ENCODE assay signal across 9 cellular contexts in the genomic region with DNA sequence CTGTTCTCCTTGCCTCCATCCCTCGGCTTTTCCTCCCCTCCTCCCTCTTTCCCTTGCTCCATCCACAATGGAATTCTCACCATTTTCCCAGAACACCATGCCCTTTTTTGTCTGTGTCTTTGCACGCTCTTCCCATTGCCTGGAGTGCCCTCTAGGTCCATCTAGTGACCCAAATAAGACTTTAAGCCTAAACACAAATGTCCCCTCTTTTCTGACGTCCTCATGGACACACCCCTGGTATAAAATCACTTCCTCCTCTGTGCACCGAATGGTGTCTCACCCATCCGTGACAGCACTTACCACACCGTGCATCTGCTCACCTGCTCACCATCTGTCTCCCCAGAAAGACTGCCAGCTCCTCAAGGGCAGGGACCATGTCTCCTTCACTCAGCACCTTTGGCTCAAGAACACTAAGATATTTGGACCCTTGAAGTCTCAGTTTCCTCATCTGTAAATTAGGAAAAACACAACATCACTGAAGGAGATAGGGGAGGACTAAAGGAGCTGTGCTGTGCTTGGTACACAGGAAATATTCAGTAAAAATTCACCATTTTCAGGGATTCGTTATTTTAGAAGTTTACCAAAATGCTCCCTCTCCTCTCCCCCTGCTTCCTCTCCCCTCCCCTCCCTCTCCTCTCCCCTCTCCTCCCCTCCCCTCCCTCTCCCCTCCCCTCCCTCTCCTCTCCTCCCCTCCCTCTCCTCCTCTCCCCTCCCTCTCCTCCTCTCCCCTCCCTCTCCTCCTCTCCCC. TPM values are rescaled to one million over a fixed set of nuclear protein-coding genes. Genes with fewer than 3 reads are reported as not detected.
A peak's percentile ranks its signal among the peaks of the same experiment; 100 is the strongest.
DNase-seq lines count a peak whose midpoint lies in the region; ATAC-seq lines count a peak whose summit lies in the region.
"Had no signal": no experiment of that assay in that cellular context is flagged by ENCODE, and none has a peak within 500 bp of the region (broad histone marks: within the 10 kb centered on the region; RNA-seq: fewer than 3 reads in every experiment).

No MANE protein-coding gene starts in this region.

- no peaks in the 10 kb centered on the region for H3K27me3 ChIP-seq in stomach smooth muscle (ENCODE audit: control insufficient read depth in 1 of 2, insufficient read depth in 2 of 2, low read length in 2 of 2)

- H3K4me1 ChIP-seq in stomach smooth muscle (ENCODE audit: control insufficient read depth, insufficient read depth, low read length) = peaks cover 41% of the 10 kb centered on the region

- peak; percentile 42 for ATAC-seq in Right ventricle myocardium inferior

- peak overlapping the region; percentile 31 for H3K27ac ChIP-seq in stomach smooth muscle (ENCODE audit: low read length)

- no peak overlapping the region for H3K9ac ChIP-seq in stomach smooth muscle (ENCODE audit: low read length in 2 of 2)

- H3K36me3 ChIP-seq in stomach smooth muscle (ENCODE audit: control insufficient read depth in 2 of 2, insufficient read depth in 2 of 2, low read length in 2 of 2) = no peaks in the 10 kb centered on the region

- intact Hi-C loops in Right ventricle myocardium inferior (cut with DNase I) = loop anchor here (10.0 kb wide), 1 partner anchor 468 kb away; no protein-coding TSS in a partner anchor
- intact Hi-C loops in cardiac septum (cut with DNase I) = no loop called here
- intact Hi-C loops in posterior cingulate gyrus (cut with DNase I) = no loop called here

- no peak overlapping the region for H3K4me3 ChIP-seq in stomach smooth muscle (ENCODE audit: low read length in 2 of 2)

- no peaks in the 10 kb centered on the region for H3K9me3 ChIP-seq in stomach smooth muscle (ENCODE audit: control insufficient read depth in 2 of 2, low read length in 2 of 2)

- DNase-seq in Right ventricle myocardium inferior (ENCODE audit: missing footprints) = no peak
- DNase-seq in cardiac septum (ENCODE audit: low spot score) = no peak
- DNase-seq in NCI-H510A (lab: John Stamatoyannopoulos, UW) = peak; percentile 32
- DNase-seq in epidermal melanocyte (ENCODE audit: insufficient read length, low spot score) = peak; percentile 73
- DNase-seq in NCI-H2081 treated with DMSO at 0.1 percent for 48 hours (lab: John Stamatoyannopoulos, UW) = no peak
- no peak for DNase-seq in posterior cingulate gyrus
- DNase-seq in cortex of kidney (lab: John Stamatoyannopoulos, UW) = no peak

RNA-seq across cellular contexts. Expression of gene CPT2, which starts 23.7 kb away (rescaled TPM):
- total RNA-seq in Right ventricle myocardium inferior (37.7 TPM), cardiac septum (20.4 TPM)

RNA-seq across cellular contexts. Expression of gene SLC1A7, which starts 30.5 kb away (rescaled TPM):
- total RNA-seq in Right ventricle myocardium inferior = not detected
- total RNA-seq in cardiac septum = 0.43 TPM
- total RNA-seq: lung microvascular endothelial cell had no signal

RNA-seq across cellular contexts. Expression of gene CZIB, which starts 47.5 kb away (rescaled TPM):
- total RNA-seq in Right ventricle myocardium inferior = 60.7 TPM
- 46.0 TPM for total RNA-seq in cardiac septum

Comparison
In these comparisons a context has a peak if more than half of its experiments do, and no peak if none do; other contexts are left out.
1. DNase-seq: peak in NCI-H510A (single experiment) and epidermal melanocyte (single experiment); none in Right ventricle myocardium inferior (single experiment), cardiac septum (single experiment), NCI-H2081 treated with DMSO at 0.1 percent for 48 hours (single experiment), posterior cingulate gyrus (0 of 10) and cortex of kidney (single experiment).